ENCODE assay signal across 1 cellular context in genomic region chr1:94741956-94742355, GRCh38.
TF ChIP-seq lines count a peak whose summit lies in the region.

No MANE protein-coding gene starts in this region.

TF ChIP-seq in IMR-90, 13 proteins besides CTCF, POLR2A, EP300 and RAD21:
- TF ChIP-seq FOS (IDR thresholded peaks at IDR 0.05; ENCODE audit: low read depth, low read length) (no peak), NFE2L2 (IDR thresholded peaks at IDR 0.05; ENCODE audit: low read depth, low read length) (no peak), MXI1 (IDR thresholded peaks at IDR 0.05; ENCODE audit: borderline replicate concordance, low read depth, low read length) (no peak), BHLHE40 (IDR thresholded peaks at IDR 0.05; ENCODE audit: low read depth, low read length) (no peak), RCOR1 (IDR thresholded peaks at IDR 0.05; ENCODE audit: insufficient replicate concordance, low read length) (no peak), MAZ (IDR thresholded peaks at IDR 0.05; ENCODE audit: borderline replicate concordance, low read depth, low read length) (no peak), MAFK (IDR thresholded peaks at IDR 0.05; ENCODE audit: low read depth, low read length) (no peak), CHD1 (IDR thresholded peaks at IDR 0.05; ENCODE audit: low read depth, low read length) (no peak), SMC3 (IDR thresholded peaks at IDR 0.05; ENCODE audit: low read depth, low read length) (no peak), RFX5 (IDR thresholded peaks at IDR 0.05; ENCODE audit: low read depth, low read length) (no peak), CEBPB (IDR thresholded peaks at IDR 0.05; ENCODE audit: low read depth, low read length) (no peak), ELK1 (IDR thresholded peaks at IDR 0.05; ENCODE audit: borderline replicate concordance, low read depth, low read length) (no peak), USF2 (IDR thresholded peaks at IDR 0.05; ENCODE audit: low read depth, low read length) (no peak)
